21 cellular contexts compared by ENCODE assay signal in the genomic region with DNA sequence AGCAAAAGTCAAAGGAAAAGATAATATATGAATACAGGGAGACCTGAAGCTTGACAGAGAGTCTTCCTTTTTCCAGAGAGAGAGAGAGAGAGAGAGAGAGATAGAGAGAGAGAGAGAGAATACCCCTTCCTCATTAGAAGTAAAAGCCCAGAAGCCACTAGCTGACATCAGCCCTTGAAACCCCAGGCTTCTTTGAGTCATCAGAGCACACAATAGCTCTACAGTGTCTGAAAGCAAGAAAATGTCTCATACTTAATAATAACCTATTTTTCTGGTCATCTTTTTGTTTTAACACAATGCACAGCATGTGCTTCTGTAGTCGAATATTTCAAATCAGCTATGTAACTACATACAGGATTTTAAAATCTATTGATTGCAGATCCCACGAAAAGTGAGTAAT.
DNase-seq lines count a peak whose midpoint lies in the region; ATAC-seq and TF ChIP-seq lines count a peak whose summit lies in the region.
"Had no signal": no experiment of that assay in that cellular context is flagged by ENCODE, and none has a peak within 500 bp of the region (broad histone marks: within the 10 kb centered on the region; RNA-seq: fewer than 3 reads in every experiment).

No MANE protein-coding gene starts in this region.

- no peaks in the 10 kb centered on the region for H3K79me2 ChIP-seq in GM23248 (ENCODE audit: insufficient read depth)

- DNase-seq in GM23248, result peak; percentile 41
- DNase-seq in LHCN-M2 (ENCODE audit: low read depth), result peak; percentile 7
- DNase-seq in astrocyte of the spinal cord (ENCODE audit: low read depth, low spot score), result peak; percentile 18
- DNase-seq in foreskin melanocyte, result peak; percentile 74
- no peak for DNase-seq in HUDEP-2 (lab: John Stamatoyannopoulos, UW; ENCODE audit: unreplicated experiment in 76 of 76)
- DNase-seq in GM19238 (ENCODE audit: insufficient read length, low spot score), result no peak
- DNase-seq in superior temporal gyrus (ENCODE audit: extremely low spot score), result no peak
- DNase-seq: DMS79, GOT3, Karpas-422, NCI-H1694, NCI-H2081, NCI-H2171 treated with DMSO at 0.1 percent for 48 hours, NCI-H524 treated with DMSO at 0.1 percent for 48 hours, NCI-H82, SHP77 had no signal

- H3K9me3 ChIP-seq in GM23248 (ENCODE audit: low read depth), result no peaks in the 10 kb centered on the region

- H3K4me2 ChIP-seq in GM23248 (ENCODE audit: unreplicated experiment), result no peak overlapping the region
- H3K4me2 ChIP-seq: A549 had no signal

- in situ Hi-C loops in GM23248 (cut with MboI), result no loop called here
- in situ Hi-C loops in astrocyte of the spinal cord (cut with HindIII; ENCODE audit: low sequenced_read_pairs), result no loop called here

- H3K4me1 ChIP-seq in GM23248 (ENCODE audit: insufficient read depth), result no peaks in the 10 kb centered on the region
- H3K4me1 ChIP-seq: A549 had no signal

- no peak overlapping the region for H3K4me3 ChIP-seq in GM23248
- no peak overlapping the region for H3K4me3 ChIP-seq in astrocyte of the spinal cord (ENCODE audit: low read depth, low read length)
- H3K4me3 ChIP-seq: A549, GM12878, SK-N-MC had no signal

- 63 to 74% methylated on average over 2 of the region's 2 CpGs for WGBS in GM23248 (ENCODE audit: low coverage in 1 of 2, low lambda C conversion rate in 2 of 2, missing lambda C conversion rate in 2 of 2), 2 experiments

- no peak overlapping the region for H3K9ac ChIP-seq in GM23248

- H2AFZ ChIP-seq in GM23248, result no peak overlapping the region

- H3K9me2 ChIP-seq in GM23248 (ENCODE audit: insufficient read depth), result no peaks in the 10 kb centered on the region

- no peak for TF ChIP-seq CTCF in astrocyte of the spinal cord (IDR thresholded peaks at IDR 0.05; ENCODE audit: low read depth, low read length)

- H3K27ac ChIP-seq in GM23248, result no peak overlapping the region
- H3K27ac ChIP-seq: A549, SK-N-MC had no signal

- no peaks in the 10 kb centered on the region for H3K36me3 ChIP-seq in GM23248 (ENCODE audit: low read depth)

- no peaks in the 10 kb centered on the region for H3K27me3 ChIP-seq in GM23248 (replicated peaks; ENCODE audit: insufficient read depth)

- no peaks in the 10 kb centered on the region for H4K20me1 ChIP-seq in GM23248 (ENCODE audit: insufficient read depth)

- ATAC-seq in GM18861 (IDR thresholded peaks at IDR 0.05; ENCODE audit: unreplicated experiment), result no peak
- ATAC-seq: A549, GM12878, HCT116 had no signal

- no peaks in the 10 kb centered on the region for H3F3A ChIP-seq in GM23248 (ENCODE audit: insufficient read depth)

Comparison
In these comparisons a context has a peak if more than half of its experiments do, and no peak if none do; other contexts are left out.
1. DNase-seq: peak in GM23248 (single experiment), LHCN-M2 (single experiment), astrocyte of the spinal cord (single experiment) and foreskin melanocyte (single experiment); none in HUDEP-2 (0 of 76), GM19238 (single experiment) and superior temporal gyrus (single experiment).